Comparison of ENCODE assay signal across 1 cellular context in the genomic region with DNA sequence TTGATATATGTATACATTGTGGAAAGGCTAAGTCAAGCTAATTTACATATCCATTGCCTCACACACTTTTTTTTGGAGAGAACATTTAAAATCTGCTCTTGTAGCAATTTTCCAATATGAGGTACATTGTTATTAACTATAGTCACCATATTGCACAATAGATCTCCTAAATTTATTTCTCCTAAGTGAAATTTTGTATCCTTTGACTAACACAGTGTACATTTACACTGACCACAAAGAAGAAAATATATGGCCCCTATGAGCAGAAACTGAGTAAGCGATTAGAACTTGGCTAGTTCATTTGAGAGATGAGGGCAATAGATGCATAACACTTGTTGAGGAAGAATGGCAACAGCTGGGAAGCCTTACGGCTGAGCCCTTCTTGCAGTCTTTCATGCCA.
A peak's percentile ranks its signal among the peaks of the same experiment; 100 is the strongest.
TF ChIP-seq lines count a peak whose summit lies in the region.

No MANE protein-coding gene starts in this region.

TF ChIP-seq in IMR-90, 13 proteins besides CTCF, POLR2A, EP300 and RAD21:
- TF ChIP-seq FOS (IDR thresholded peaks at IDR 0.05; ENCODE audit: low read depth, low read length): peak; percentile 52; the same call in 1 of the 2 replicates
- peak; percentile 52; the same call in 1 of the 2 replicates for TF ChIP-seq MAFK (IDR thresholded peaks at IDR 0.05; ENCODE audit: low read depth, low read length)
- TF ChIP-seq MXI1 (IDR thresholded peaks at IDR 0.05; ENCODE audit: borderline replicate concordance, low read depth, low read length): no peak
- peak; percentile 98 for TF ChIP-seq CEBPB (IDR thresholded peaks at IDR 0.05; ENCODE audit: low read depth, low read length)
TF ChIP-seq in IMR-90: peak in this region for 3.
